18 cellular contexts compared by ENCODE assay signal in genomic region chr15:72991026-72991425, GRCh38.
A peak's percentile ranks its signal among the peaks of the same experiment; 100 is the strongest.
DNase-seq lines count a peak whose midpoint lies in the region; ATAC-seq and TF ChIP-seq lines count a peak whose summit lies in the region.
"Had no signal": no experiment of that assay in that cellular context is flagged by ENCODE, and none has a peak within 500 bp of the region (broad histone marks: within the 10 kb centered on the region; RNA-seq: fewer than 3 reads in every experiment).

No MANE protein-coding gene starts in this region.

- H3K9me3 ChIP-seq in breast epithelium, result no peaks in the 10 kb centered on the region

- no peaks in the 10 kb centered on the region for H3K36me3 Mint-ChIP-seq in MCF 10A (ENCODE audit: insufficient read depth, unreplicated experiment)
- H3K36me3 Mint-ChIP-seq: CD14-positive monocyte had no signal

- intact Hi-C loops in MCF 10A (cut with micrococcal nuclease), result no loop called here
- intact Hi-C loops in breast epithelium (cut with DNase I; ENCODE audit: low total_unique reads), result no loop called here

- CTCF ChIA-PET in MCF 10A (lab: Yijun Ruan, JAX), result interaction anchor here (0.6 kb wide), 1 partner anchor 142 kb away, joined by 3 read pairs; no protein-coding TSS in a partner anchor

- no peaks in the 10 kb centered on the region for H3K27me3 ChIP-seq in breast epithelium

- H3K4me1 ChIP-seq in breast epithelium, result peaks cover 0 to 6% of the 10 kb centered on the region in 2 donors

- H3K4me3 ChIP-seq in breast epithelium (no peak overlapping the region), epithelial cell of esophagus (ENCODE audit: low read length) (no peak overlapping the region)
- H3K4me3 ChIP-seq: SK-N-MC had no signal

- no peak for TF ChIP-seq CTCF in MCF 10A (IDR thresholded peaks at IDR 0.05; ENCODE audit: unreplicated experiment)
- TF ChIP-seq CTCF in breast epithelium (IDR thresholded peaks at IDR 0.05), result no peak
- no peak for TF ChIP-seq CTCF in epithelial cell of esophagus (IDR thresholded peaks at IDR 0.05; ENCODE audit: insufficient read depth, low read depth, low read length, missing control alignments)

- DNase-seq in MCF 10A (ENCODE audit: unreplicated experiment) (peak; percentile 10), breast epithelium (ENCODE audit: low spot score in 2 of 2) (no peak), RPMI7951 (ENCODE audit: low read depth) (peak; percentile 32), epithelial cell of esophagus (ENCODE audit: low read depth) (peak; percentile 54), GOT3 (lab: John Stamatoyannopoulos, UW) (no peak), iPS-NIHi7 (ENCODE audit: extremely low spot score) (no peak)
- DNase-seq: EL, Karpas-422, MM.1S, NCI-H1105, NCI-H524 treated with DMSO at 0.1 percent for 48 hours, Right ventricle myocardium superior had no signal

- no peak overlapping the region for H3K4me3 Mint-ChIP-seq in MCF 10A (ENCODE audit: unreplicated experiment)
- H3K4me3 Mint-ChIP-seq: CD14-positive monocyte had no signal

- POLR2A ChIA-PET in MCF 10A (lab: Yijun Ruan, JAX), result interaction anchor here (0.6 kb wide), 1 partner anchor 52 kb away, joined by 3 read pairs; no protein-coding TSS in a partner anchor

- H3K9me3 Mint-ChIP-seq in MCF 10A (ENCODE audit: unreplicated experiment), result no peaks in the 10 kb centered on the region

- no peak overlapping the region for H3K27ac ChIP-seq in breast epithelium
- H3K27ac ChIP-seq: SK-N-MC had no signal

- H3K4me1 Mint-ChIP-seq in MCF 10A (ENCODE audit: insufficient read depth, unreplicated experiment), result peaks cover 13% of the 10 kb centered on the region

- no peak for TF ChIP-seq POLR2A in breast epithelium (IDR thresholded peaks at IDR 0.05)

- no peak overlapping the region for H3K27ac Mint-ChIP-seq in MCF 10A (ENCODE audit: low read depth, unreplicated experiment)
- H3K27ac Mint-ChIP-seq: CD14-positive monocyte had no signal

- BruUV-seq in MCF 10A (replicated peaks; lab: Mats Ljungman, UMichigan), result no TSS peak

- ATAC-seq in GM19397 (IDR thresholded peaks at IDR 0.05; ENCODE audit: unreplicated experiment), result no peak
- ATAC-seq in HG02885 (IDR thresholded peaks at IDR 0.05; ENCODE audit: poor library complexity, unreplicated experiment), result no peak
- ATAC-seq: HCT116, Panc1 had no signal

- no peaks in the 10 kb centered on the region for H3K27me3 Mint-ChIP-seq in MCF 10A (ENCODE audit: insufficient read depth, unreplicated experiment)

- no peaks in the 10 kb centered on the region for H3K36me3 ChIP-seq in breast epithelium

Comparison
In these comparisons a context has a peak if more than half of its experiments do, and no peak if none do; other contexts are left out.
1. DNase-seq: peak in MCF 10A (single experiment), RPMI7951 (single experiment) and epithelial cell of esophagus (single experiment); none in breast epithelium (0 of 2), GOT3 (single experiment) and iPS-NIHi7 (single experiment).